13 cellular contexts compared by ENCODE assay signal in the genomic region with DNA sequence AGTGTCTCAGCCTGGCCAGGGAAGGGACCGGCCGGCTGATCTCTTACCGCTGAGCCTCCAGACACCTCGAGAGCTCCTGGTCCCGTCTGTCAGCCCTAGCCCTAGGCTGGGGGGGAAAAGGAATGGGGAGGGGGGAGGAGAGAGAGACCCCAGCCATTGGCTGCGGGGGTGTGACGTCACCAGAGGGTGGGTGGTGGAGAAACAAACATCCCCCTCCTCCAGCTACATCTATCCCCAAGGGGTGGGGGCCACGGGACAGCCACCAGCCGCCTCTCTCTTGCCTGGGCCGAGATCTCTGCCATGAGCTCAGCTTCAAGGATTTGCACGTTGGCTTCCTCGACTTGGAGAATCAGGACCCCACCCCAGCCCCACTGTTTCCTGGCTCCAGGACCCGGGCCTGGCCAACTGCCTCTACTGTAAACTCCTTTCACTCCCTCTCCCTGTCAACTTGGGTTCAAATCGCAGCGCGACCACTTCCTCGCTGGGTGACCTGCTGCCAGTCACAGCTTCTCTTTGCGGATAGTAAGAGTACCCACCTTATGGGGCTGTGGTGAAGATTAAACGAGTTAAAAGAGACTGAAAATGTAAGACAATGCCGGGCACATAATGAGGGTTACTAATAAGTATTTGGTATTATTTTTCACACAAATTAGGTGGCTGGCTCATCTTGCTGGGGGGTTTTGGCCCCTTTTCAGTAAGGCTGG. TPM values are rescaled to one million over a fixed set of nuclear protein-coding genes. Genes with fewer than 3 reads are reported as not detected.
DNase-seq lines count a peak whose midpoint lies in the region; ATAC-seq and TF ChIP-seq lines count a peak whose summit lies in the region.
"Had no signal": no experiment of that assay in that cellular context is flagged by ENCODE, and none has a peak within 500 bp of the region (broad histone marks: within the 10 kb centered on the region; RNA-seq: fewer than 3 reads in every experiment).

A gene with protein sequence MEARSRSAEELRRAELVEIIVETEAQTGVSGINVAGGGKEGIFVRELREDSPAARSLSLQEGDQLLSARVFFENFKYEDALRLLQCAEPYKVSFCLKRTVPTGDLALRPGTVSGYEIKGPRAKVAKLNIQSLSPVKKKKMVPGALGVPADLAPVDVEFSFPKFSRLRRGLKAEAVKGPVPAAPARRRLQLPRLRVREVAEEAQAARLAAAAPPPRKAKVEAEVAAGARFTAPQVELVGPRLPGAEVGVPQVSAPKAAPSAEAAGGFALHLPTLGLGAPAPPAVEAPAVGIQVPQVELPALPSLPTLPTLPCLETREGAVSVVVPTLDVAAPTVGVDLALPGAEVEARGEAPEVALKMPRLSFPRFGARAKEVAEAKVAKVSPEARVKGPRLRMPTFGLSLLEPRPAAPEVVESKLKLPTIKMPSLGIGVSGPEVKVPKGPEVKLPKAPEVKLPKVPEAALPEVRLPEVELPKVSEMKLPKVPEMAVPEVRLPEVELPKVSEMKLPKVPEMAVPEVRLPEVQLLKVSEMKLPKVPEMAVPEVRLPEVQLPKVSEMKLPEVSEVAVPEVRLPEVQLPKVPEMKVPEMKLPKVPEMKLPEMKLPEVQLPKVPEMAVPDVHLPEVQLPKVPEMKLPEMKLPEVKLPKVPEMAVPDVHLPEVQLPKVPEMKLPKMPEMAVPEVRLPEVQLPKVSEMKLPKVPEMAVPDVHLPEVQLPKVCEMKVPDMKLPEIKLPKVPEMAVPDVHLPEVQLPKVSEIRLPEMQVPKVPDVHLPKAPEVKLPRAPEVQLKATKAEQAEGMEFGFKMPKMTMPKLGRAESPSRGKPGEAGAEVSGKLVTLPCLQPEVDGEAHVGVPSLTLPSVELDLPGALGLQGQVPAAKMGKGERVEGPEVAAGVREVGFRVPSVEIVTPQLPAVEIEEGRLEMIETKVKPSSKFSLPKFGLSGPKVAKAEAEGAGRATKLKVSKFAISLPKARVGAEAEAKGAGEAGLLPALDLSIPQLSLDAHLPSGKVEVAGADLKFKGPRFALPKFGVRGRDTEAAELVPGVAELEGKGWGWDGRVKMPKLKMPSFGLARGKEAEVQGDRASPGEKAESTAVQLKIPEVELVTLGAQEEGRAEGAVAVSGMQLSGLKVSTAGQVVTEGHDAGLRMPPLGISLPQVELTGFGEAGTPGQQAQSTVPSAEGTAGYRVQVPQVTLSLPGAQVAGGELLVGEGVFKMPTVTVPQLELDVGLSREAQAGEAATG (N-terminal part only) (minus strand): TSS at position 88 of the 704 bp plus-strand sequence. CDS start 5,446 bp downstream, outside the sequence.

- H3K9ac ChIP-seq in Loucy (ENCODE audit: low read depth, low read length, poor library complexity, severe bottlenecking), result peak within 1 kb of the TSS; percentile 18
- H3K9ac ChIP-seq in mucosa of stomach (ENCODE audit: low read length), result peak within 1 kb of the TSS; percentile 3

- H3K79me2 ChIP-seq in DOHH2 (ENCODE audit: control insufficient read depth, low read length) (no peaks in the 10 kb centered on the region), Loucy (ENCODE audit: insufficient read depth, low read length) (no peaks in the 10 kb centered on the region)

- H3K9me3 Mint-ChIP-seq in endothelial cell (ENCODE audit: unreplicated experiment), result no peaks in the 10 kb centered on the region
- H3K9me3 Mint-ChIP-seq: activated T-helper 17 cell treated with anti-CD3 and anti-CD28 coated beads, Interleukin-2, amount 50 U/mL, for 72 hours had no signal

- peak within 1 kb of the TSS; percentile 30 for H3K27ac Mint-ChIP-seq in endothelial cell (ENCODE audit: unreplicated experiment)
- H3K27ac Mint-ChIP-seq: activated T-helper 17 cell treated with anti-CD3 and anti-CD28 coated beads, Interleukin-2, amount 50 U/mL, for 72 hours had no signal

- peaks cover 36% of the 10 kb centered on the region for H3K4me1 Mint-ChIP-seq in endothelial cell (ENCODE audit: unreplicated experiment)

- H3K4me1 ChIP-seq in DOHH2 (ENCODE audit: control insufficient read depth, low read length) (peaks cover 74% of the 10 kb centered on the region), Loucy (ENCODE audit: insufficient read depth, low read length, poor library complexity, severe bottlenecking) (peaks cover 12% of the 10 kb centered on the region), mucosa of stomach (ENCODE audit: control insufficient read depth, insufficient read depth, low read length) (peaks cover 6% of the 10 kb centered on the region)

- DNase-seq in endothelial cell (ENCODE audit: low spot score) (no peak), NCI-H345 treated with DMSO at 0.1 percent for 48 hours (lab: John Stamatoyannopoulos, UW; ENCODE audit: unreplicated experiment) (no peak), DMS53 treated with DMSO at 0.1 percent for 48 hours (lab: John Stamatoyannopoulos, UW; ENCODE audit: unreplicated experiment) (no peak), head of caudate nucleus (no peak)
- DNase-seq: Kasumi-1, midbrain, NCI-H510A had no signal

- H3F3A ChIP-seq in DOHH2 (ENCODE audit: control insufficient read depth, insufficient read depth) (peaks cover 12% of the 10 kb centered on the region), Loucy (ENCODE audit: low read depth) (no peaks in the 10 kb centered on the region)

- 0 out of 2 replicates have a peak within 1 kb of the TSS, but pooled peaks have one; percentile 66 for H3K4me2 ChIP-seq in DOHH2 (ENCODE audit: low read length)
- no peak within 1 kb of the TSS for H3K4me2 ChIP-seq in Loucy (ENCODE audit: low read depth, low read length, poor library complexity, severe bottlenecking)

- no peak within 1 kb of the TSS for H3K27ac ChIP-seq in DOHH2 (ENCODE audit: low read depth, low read length)

- H3K36me3 Mint-ChIP-seq in endothelial cell (ENCODE audit: low read depth, unreplicated experiment), result peaks cover 5% of the 10 kb centered on the region

- no peak within 1 kb of the TSS for H3K4me3 ChIP-seq in DOHH2 (ENCODE audit: low read length)
- H3K4me3 ChIP-seq in Loucy (ENCODE audit: low read length, poor library complexity, severe bottlenecking), result no peak within 1 kb of the TSS
- H3K4me3 ChIP-seq in mucosa of stomach (ENCODE audit: low read length), result no peak within 1 kb of the TSS

- ATAC-seq in HG03045 (IDR thresholded peaks at IDR 0.05; ENCODE audit: unreplicated experiment), result no peak
- ATAC-seq: activated CD4-positive, CD25-positive, alpha-beta regulatory T cell treated with anti-CD3 and anti-CD28 coated beads, Interleukin-2, amount 50 U/mL, for 24 hours; activated T-helper 17 cell treated with anti-CD3 and anti-CD28 coated beads, Interleukin-2, amount 50 U/mL, for 72 hours had no signal

- H4K20me1 ChIP-seq in DOHH2 (ENCODE audit: control insufficient read depth, insufficient read depth, low read depth, low read length), result no peaks in the 10 kb centered on the region
- H4K20me1 ChIP-seq in Loucy (ENCODE audit: insufficient read depth, low read length, poor library complexity, severe bottlenecking), result no peaks in the 10 kb centered on the region

- peak within 1 kb of the TSS; percentile 46 for H2AFZ ChIP-seq in Loucy (ENCODE audit: low read length)

- no peaks in the 10 kb centered on the region for H3K36me3 ChIP-seq in DOHH2 (ENCODE audit: control insufficient read depth, low read length)
- no peaks in the 10 kb centered on the region for H3K36me3 ChIP-seq in Loucy (ENCODE audit: insufficient read depth, low read length)
- H3K36me3 ChIP-seq in mucosa of stomach (ENCODE audit: control insufficient read depth, insufficient read depth, low read length), result no peaks in the 10 kb centered on the region

- H3K9me2 ChIP-seq in DOHH2 (replicated peaks; ENCODE audit: control insufficient read depth, low read length) (no peaks in the 10 kb centered on the region), Loucy (replicated peaks; ENCODE audit: low read depth, low read length) (no peaks in the 10 kb centered on the region)

- H3K27me3 ChIP-seq in DOHH2 (ENCODE audit: control insufficient read depth, low read length) (no peaks in the 10 kb centered on the region), Loucy (ENCODE audit: insufficient read depth, low read length, poor library complexity, severe bottlenecking) (no peaks in the 10 kb centered on the region), mucosa of stomach (ENCODE audit: control insufficient read depth, insufficient read depth, low read length) (no peaks in the 10 kb centered on the region)

- intact Hi-C loops in head of caudate nucleus (cut with DNase I), result no loop called here

- no peak within 1 kb of the TSS for H3K4me3 Mint-ChIP-seq in endothelial cell (ENCODE audit: unreplicated experiment)
- H3K4me3 Mint-ChIP-seq: activated T-helper 17 cell treated with anti-CD3 and anti-CD28 coated beads, Interleukin-2, amount 50 U/mL, for 72 hours had no signal

- H3K27me3 Mint-ChIP-seq in endothelial cell (ENCODE audit: unreplicated experiment), result peaks cover 15% of the 10 kb centered on the region
- H3K27me3 Mint-ChIP-seq: activated T-helper 17 cell treated with anti-CD3 and anti-CD28 coated beads, Interleukin-2, amount 50 U/mL, for 72 hours had no signal

- TF ChIP-seq CTCF in DOHH2 (IDR thresholded peaks at IDR 0.05; ENCODE audit: low read depth, low read length, poor library complexity, severe bottlenecking) (no peak), Loucy (conservative IDR thresholded peaks at IDR 0.05; ENCODE audit: low read length) (no peak), endothelial cell (IDR thresholded peaks at IDR 0.05; ENCODE audit: unreplicated experiment) (no peak)

- H3K9me3 ChIP-seq in DOHH2 (ENCODE audit: control insufficient read depth, insufficient read depth, low read length) (no peaks in the 10 kb centered on the region), Loucy (ENCODE audit: insufficient read depth, low read depth, low read length) (no peaks in the 10 kb centered on the region), mucosa of stomach (ENCODE audit: control insufficient read depth, low read length) (no peaks in the 10 kb centered on the region)

RNA-seq across cellular contexts. Expression of the gene that starts here (rescaled TPM):
- 6.7 TPM for total RNA-seq in endothelial cell (ENCODE audit: unreplicated experiment)
